8 cellular contexts compared by ENCODE assay signal in the genomic region with DNA sequence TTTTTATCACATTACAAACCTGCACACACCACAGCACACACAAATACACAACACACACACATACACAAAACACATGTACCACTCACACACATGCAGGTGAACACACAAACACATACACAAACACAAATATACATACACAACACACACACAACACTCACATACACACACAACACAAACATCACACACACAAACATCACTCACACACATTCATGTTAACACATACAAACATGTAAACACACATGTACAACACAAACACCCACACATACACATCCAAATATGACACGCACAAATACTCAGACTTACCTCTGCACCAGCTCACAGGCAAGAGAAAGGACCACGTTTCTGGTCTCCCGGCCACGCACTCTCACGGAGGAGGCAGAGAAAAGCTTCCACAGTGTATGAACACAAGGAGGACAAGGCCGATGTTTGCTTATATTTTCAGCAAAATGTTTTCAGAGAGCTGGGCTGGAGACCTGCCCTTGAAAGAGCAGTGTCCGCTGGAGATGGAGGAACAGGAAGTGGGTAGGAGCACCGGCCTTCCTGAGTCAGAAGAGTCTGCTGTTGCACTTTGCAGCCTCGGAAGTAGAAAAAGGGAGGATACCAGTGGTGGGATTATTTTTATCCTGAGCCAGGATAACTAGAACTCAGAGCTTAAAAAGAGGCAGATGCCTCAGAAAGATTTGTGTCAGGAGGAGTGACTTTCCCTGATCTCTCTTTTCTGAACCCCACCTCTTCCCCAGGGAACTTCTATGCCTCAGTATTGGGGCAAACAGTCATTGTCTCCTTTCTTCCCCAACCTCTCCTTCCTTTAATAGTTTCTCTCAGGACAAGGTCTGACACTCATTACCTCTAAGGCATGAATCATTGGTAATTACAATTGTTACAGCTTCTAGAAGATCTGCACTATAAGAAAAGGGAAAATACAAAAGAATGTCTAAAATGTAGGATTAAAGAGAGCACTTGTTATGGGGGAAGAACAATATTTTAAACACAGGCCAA. TPM values are rescaled to one million over a fixed set of nuclear protein-coding genes. Genes with fewer than 3 reads are reported as not detected.
DNase-seq lines count a peak whose midpoint lies in the region; ATAC-seq, FAIRE-seq and TF ChIP-seq lines count a peak whose summit lies in the region.

TSS of gene GIMAP6 (minus strand) at position 520 of the 999 bp plus-strand sequence. CDS start 2,243 bp downstream, outside the sequence.

- DNase-seq in GM12892 (ENCODE audit: insufficient read length): no peak
- DNase-seq in SKM-1 treated with dmso at 0.1 percent for 144 hours (lab: John Stamatoyannopoulos, UW; ENCODE audit: unreplicated experiment): peak; percentile 27
- DNase-seq in GM12878 (ENCODE audit: low read depth, low spot score): peak; percentile 51
- DNase-seq in ovary: no peak
- no peak for DNase-seq in NCI-H146 (lab: John Stamatoyannopoulos, UW)
- no peak for DNase-seq in NCI-H1417 treated with DMSO at 0.1 percent for 48 hours (lab: John Stamatoyannopoulos, UW)
- no peak for DNase-seq in AG08395 (ENCODE audit: low spot score)

- H3K9me3 ChIP-seq in GM12878 (replicated peaks; ENCODE audit: control insufficient read depth, insufficient read depth, low read length) (peaks cover 4% of the 10 kb centered on the region; the same call in 2 of the 3 replicates), ovary (no peaks in the 10 kb centered on the region)

- H3K27ac ChIP-seq in GM12878 (ENCODE audit: control insufficient read depth, insufficient read depth) (peak within 1 kb of the TSS; percentile 78), ovary (no peak within 1 kb of the TSS)

- POLR2A ChIA-PET in GM12878 (lab: Charles Lee): interaction anchor here (1.2 to 2.0 kb wide), 3 partner anchors 29 to 225 kb away, joined by 3 to 6 read pairs (median 4); no protein-coding TSS in a partner anchor

- H3K27me3 ChIP-seq in GM12878 (replicated peaks in 1 of 2; ENCODE audit: control insufficient read depth in 2 of 2, insufficient read depth in 2 of 2, low read length in 1 of 2): no peaks in the 10 kb centered on the region
- H3K27me3 ChIP-seq in ovary: no peaks in the 10 kb centered on the region

- peaks cover 7% of the 10 kb centered on the region for H3K4me1 ChIP-seq in GM12878 (ENCODE audit: control insufficient read depth, insufficient read depth, low read length)
- H3K4me1 ChIP-seq in ovary (ENCODE audit: insufficient read depth): no peaks in the 10 kb centered on the region

- CTCF ChIA-PET in GM12878 (lab: Yijun Ruan, JAX): interaction anchor here (0.6 to 1.6 kb wide), 11 partner anchors 9 to 183 kb away, joined by 3 to 6 read pairs (median 3); no protein-coding TSS in a partner anchor

- FAIRE-seq in GM12892 (lab: Jason Lieb, UNC): peak; percentile 98
- FAIRE-seq in GM12878 (lab: Jason Lieb, UNC): peak; percentile 92

- ATAC-seq in HG02678 (IDR thresholded peaks at IDR 0.05; ENCODE audit: unreplicated experiment) (peak; percentile 81), GM12878 (peak; percentile 88)

- intact Hi-C loops in GM12878 (cut with micrococcal nuclease; ENCODE audit: unreplicated experiment): loop anchor here (1.0 to 5.0 kb wide), 3 partner anchors 36 to 120 kb away; partner anchors contain the start of gene GIMAP5
- intact Hi-C loops in ovary (cut with DNase I): no loop called here

- in situ Hi-C loops in GM12878 (cut with MboI): no loop called here

- H3K9ac ChIP-seq in GM12878 (ENCODE audit: control insufficient read depth, insufficient read depth, low read length): peak within 1 kb of the TSS; percentile 86

- peak within 1 kb of the TSS; percentile 85 for H3K4me3 ChIP-seq in GM12878
- peak within 1 kb of the TSS; percentile 9 for H3K4me3 ChIP-seq in ovary

- peak; percentile 76 for TF ChIP-seq POLR2A in GM12892 (IDR thresholded peaks at IDR 0.05; ENCODE audit: low read depth, low read length)
- TF ChIP-seq POLR2A in GM12878 (IDR thresholded peaks at IDR 0.05; ENCODE audit: low read depth, low read length): peak; percentile 57; the same call in 1 of the 2 replicates
- no peak for TF ChIP-seq POLR2A in ovary (IDR thresholded peaks at IDR 0.05)

- TF ChIP-seq RAD21 in GM12878 (IDR thresholded peaks at IDR 0.05; ENCODE audit: insufficient read depth, low read depth, low read length): peak; percentile 40

- under 1% methylated on average over 9 of the region's 9 CpGs for WGBS in GM12878 (ENCODE audit: insufficient coverage, insufficient replicate concordance, low lambda C conversion rate, missing lambda C conversion rate)
- 12 to 47% (median 16%) methylated on average over 9 of the region's 9 CpGs for WGBS in ovary, 3 donors

- SMC1A ChIA-PET in GM12878 (lab: Charles Lee; ENCODE audit: uncharacterized antibody, unreplicated experiment): interaction anchor here (0.7 to 2.5 kb wide), 12 partner anchors 9 to 183 kb away, joined by 3 to 9 read pairs (median 5); partner anchors contain the start of gene GIMAP2

- peaks cover 16 to 21% of the 10 kb centered on the region in 2 experiments for H3K36me3 ChIP-seq in GM12878 (ENCODE audit: control insufficient read depth in 2 of 2, insufficient read depth in 2 of 2, low read length in 1 of 2)
- no peaks in the 10 kb centered on the region for H3K36me3 ChIP-seq in ovary

- H4K20me1 ChIP-seq in GM12878 (ENCODE audit: control insufficient read depth, insufficient read depth): no peaks in the 10 kb centered on the region

- H3K4me2 ChIP-seq in GM12878 (ENCODE audit: control insufficient read depth, insufficient read depth): peak within 1 kb of the TSS; percentile 51

- H3K79me2 ChIP-seq in GM12878 (ENCODE audit: control insufficient read depth, insufficient read depth, low read length): peaks cover 58% of the 10 kb centered on the region

- BruUV-seq in GM12878 (replicated peaks; lab: Mats Ljungman, UMichigan): TSS peak; percentile 74

- no peak for TF ChIP-seq CTCF in GM12878 (IDR thresholded peaks at IDR 0.05 in 2 of 3, conservative IDR thresholded peaks at IDR 0.05 in 1 of 3; ENCODE audit: control insufficient read depth in 2 of 3, extremely low read depth in 1 of 3, insufficient read depth in 1 of 3, low read depth in 3 of 3, low read length in 3 of 3)
- no peak for TF ChIP-seq CTCF in ovary (IDR thresholded peaks at IDR 0.05)

- TF ChIP-seq EP300 in GM12878 (IDR thresholded peaks at IDR 0.05; ENCODE audit: borderline replicate concordance in 1 of 2, control insufficient read depth in 1 of 2, low read depth in 2 of 2, low read length in 2 of 2) (no peak), ovary (IDR thresholded peaks at IDR 0.05) (no peak)

- peak within 1 kb of the TSS; percentile 79 for H2AFZ ChIP-seq in GM12878 (ENCODE audit: control insufficient read depth, low read depth, low read length)

- RAD21 ChIA-PET in GM12878 (lab: Charles Lee; ENCODE audit: unreplicated experiment): interaction anchor here (0.9 to 2.4 kb wide), 6 partner anchors 29 to 181 kb away, joined by 3 to 11 read pairs (median 6); no protein-coding TSS in a partner anchor

TF ChIP-seq in GM12878, 131 proteins besides CTCF, POLR2A, EP300 and RAD21 (continues in another document):
- no peak for TF ChIP-seq ZZZ3 (IDR thresholded peaks at IDR 0.05; ENCODE audit: control insufficient read depth, insufficient read length, low read depth)
- peak; percentile 76 for TF ChIP-seq IKZF1 (conservative IDR thresholded peaks at IDR 0.05)
- no peak for TF ChIP-seq KDM1A (IDR thresholded peaks at IDR 0.05; ENCODE audit: borderline replicate concordance)

RNA-seq across cellular contexts. Expression of gene GIMAP6, which starts in this region (rescaled TPM):
- polyA plus RNA-seq in GM12892 (2012; ENCODE audit: missing spikeins): 34.6 TPM
- 8.3 and 9.5 TPM in 2 replicates for total RNA-seq in GM12878 (2013; cell fraction: nucleolus; rRNA removed)
- total RNA-seq in GM12878 (2014; rRNA removed) (37.9 and 38.8 TPM in 2 replicates), GM12878 (2014; rRNA removed; fragmentation: Illumina TruSeq; extraction: Trizol) (34.6 and 34.7 TPM in 2 replicates), GM12878 (2021) (36.2 and 40.9 TPM in 2 replicates), ovary (10 to 100 TPM in 4 of 7 donors, 1 to 10 TPM in 3; 3.6 to 17.0 (median 11.4) TPM)
- polyA plus RNA-seq in GM12878 (2011; ENCODE audit: low read depth): 24.1 TPM
- polyA plus RNA-seq in GM12878 (2011; rRNA removed) (49.2 and 51.4 TPM in 2 replicates), GM12878 (2014; fragmentation: Illumina TruSeq; extraction: Trizol) (37.8 and 39.0 TPM in 2 replicates), GM12878 (2014; fragmentation: Nextera tagmentation; extraction: Ambion mirVana) (1 to 10 TPM; 6.2 to 8.3 TPM), GM12878 (2014; rRNA removed) (36.0 and 36.6 TPM in 2 replicates), GM12878 (2016; fragmentation: Nextera tagmentation; extraction: Ambion mirVana) (10 to 100 TPM; 22.8 to 27.8 TPM), ovary (10 to 100 TPM; 16.5 to 38.1 TPM)
- 45.1 and 46.6 TPM in 2 replicates for polyA plus RNA-seq in GM12878 (2011; cell fraction: cytosol; rRNA removed)
- 29.7 and 34.6 TPM in 2 replicates for polyA plus RNA-seq in GM12878 (2011; cell fraction: nucleus; rRNA removed)
- polyA plus RNA-seq in GM12878 (2012): 32.3 and 33.9 TPM in 2 replicates
- 42.8 and 59.7 TPM in 2 replicates for polyA minus RNA-seq in GM12878 (2011; rRNA and poly(A)+ RNA removed)
- polyA minus RNA-seq in GM12878 (2011; cell fraction: cytosol; rRNA and poly(A)+ RNA removed): 15.4 and 20.4 TPM in 2 replicates
- polyA minus RNA-seq in GM12878 (2011; cell fraction: nucleus; rRNA and poly(A)+ RNA removed): 23.8 and 28.7 TPM in 2 replicates

Comparison
In these comparisons a context has a peak if more than half of its experiments do, and no peak if none do; other contexts are left out.
1. DNase-seq: peak in SKM-1 treated with dmso at 0.1 percent for 144 hours (single experiment) and GM12878 (single experiment); none in GM12892 (single experiment), ovary (0 of 5), NCI-H146 (single experiment), NCI-H1417 treated with DMSO at 0.1 percent for 48 hours (single experiment) and AG08395 (single experiment).